Comparison of ENCODE assay signal across 8 cellular contexts in genomic region chr2:219459460-219460311, GRCh38. TPM values are rescaled to one million over a fixed set of nuclear protein-coding genes. Genes with fewer than 3 reads are reported as not detected.
A peak's percentile ranks its signal among the peaks of the same experiment; 100 is the strongest.
DNase-seq lines count a peak whose midpoint lies in the region; ATAC-seq and FAIRE-seq lines count a peak whose summit lies in the region.

No MANE protein-coding gene starts in this region.

- FAIRE-seq in urothelium cell line (lab: Jason Lieb, UNC): no peak

- no peaks in the 10 kb centered on the region for H3K9me3 ChIP-seq in MG63
- H3K9me3 ChIP-seq in muscle layer of colon (ENCODE audit: low read length): no peaks in the 10 kb centered on the region

- no peaks in the 10 kb centered on the region for H3K27me3 ChIP-seq in MG63
- H3K27me3 ChIP-seq in muscle layer of colon (ENCODE audit: control insufficient read depth in 1 of 2, insufficient read depth in 2 of 2, low read length in 2 of 2): no peaks in the 10 kb centered on the region

- H3K4me3 ChIP-seq in MG63 (no peak overlapping the region), muscle layer of colon (ENCODE audit: low read depth in 1 of 2, low read length in 2 of 2) (no peak overlapping the region)

- H3K36me3 ChIP-seq in MG63 (peaks cover 12% of the 10 kb centered on the region), muscle layer of colon (ENCODE audit: insufficient read depth, low read length) (peaks cover 47% of the 10 kb centered on the region)

- H3K9ac ChIP-seq in muscle layer of colon (ENCODE audit: low read length): peak overlapping the region; percentile 59

- DNase-seq in ELF-1 (ENCODE audit: low read depth, low spot score) (peak; percentile 94), MG63 (peak; percentile 55), epidermal melanocyte (ENCODE audit: insufficient read length, low spot score) (peak; percentile 87), urothelium cell line (ENCODE audit: low spot score) (peak; percentile 69)
- peak; percentile 32 for DNase-seq in activated CD4-positive, alpha-beta T cell treated with anti-CD3 and anti-CD28 coated beads, Interleukin-2, amount 50 U/mL, for 1 hour

- ATAC-seq in GM21717 (IDR thresholded peaks at IDR 0.05; ENCODE audit: unreplicated experiment) (peak; percentile 63), GM18873 (IDR thresholded peaks at IDR 0.05; ENCODE audit: low FRiP score, unreplicated experiment) (no peak)

- H3K27ac ChIP-seq in muscle layer of colon (ENCODE audit: low read depth, low read length): peak overlapping the region; percentile 98

- peaks cover 77% of the 10 kb centered on the region for H3K4me1 ChIP-seq in muscle layer of colon (ENCODE audit: insufficient read depth, low read length)

RNA-seq across cellular contexts. Expression of gene SPEG, which starts 25.0 kb away (rescaled TPM):
- 11.6 and 12.6 TPM in 2 replicates for total RNA-seq in MG63 (2014; rRNA removed; shearing (Covaris generic); ENCODE audit: low replicate concordance)

RNA-seq across cellular contexts. Expression of gene GMPPA, which starts 39.0 kb away (rescaled TPM):
- total RNA-seq in MG63 (2014; rRNA removed; shearing (Covaris generic); ENCODE audit: low replicate concordance): 61.4 and 89.6 TPM in 2 replicates

RNA-seq across cellular contexts. Expression of gene DES, which starts 41.5 kb away (rescaled TPM):
- total RNA-seq in MG63 (2014; rRNA removed; shearing (Covaris generic); ENCODE audit: low replicate concordance): 3.8 and 22.6 TPM in 2 replicates

RNA-seq across cellular contexts. Expression of gene ASIC4, which starts 54.6 kb away (rescaled TPM):
- total RNA-seq in MG63 (2014; rRNA removed; shearing (Covaris generic); ENCODE audit: low replicate concordance): not detected in 2 replicates

Comparison
In these comparisons a context has a peak if more than half of its experiments do, and no peak if none do; other contexts are left out.
1. DNase-seq: peak in every context shown above with its lines; median percentile 94 in ELF-1; 87 in epidermal melanocyte; 69 in urothelium cell line; 55 in MG63; 32 in activated CD4-positive, alpha-beta T cell treated with anti-CD3 and anti-CD28 coated beads, Interleukin-2, amount 50 U/mL, for 1 hour.